Comparison of ENCODE assay signal across 25 cellular contexts in the genomic region with DNA sequence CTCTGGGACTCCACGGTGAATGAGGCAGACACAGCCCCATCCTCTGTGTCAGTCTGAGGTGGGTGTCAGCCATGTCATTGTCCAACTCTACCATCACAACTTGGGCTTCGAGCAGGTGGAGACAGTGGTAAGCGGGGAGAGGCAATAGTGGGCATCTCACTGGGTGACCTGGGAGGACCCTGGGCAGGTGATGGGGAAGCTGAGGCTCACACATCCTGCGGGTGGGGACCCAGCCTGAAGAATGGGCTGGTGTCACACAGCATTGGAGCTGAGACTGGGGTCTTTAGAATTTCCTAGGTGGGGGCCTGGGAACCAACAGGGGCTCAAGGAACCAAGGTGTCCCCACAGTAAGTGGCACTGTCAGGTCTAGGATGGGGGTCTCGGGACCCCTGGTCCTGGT. TPM values are rescaled to one million over a fixed set of nuclear protein-coding genes. Genes with fewer than 3 reads are reported as not detected.
"Had no signal": no experiment of that assay in that cellular context is flagged by ENCODE, and none has a peak within 500 bp of the region (broad histone marks: within the 10 kb centered on the region; RNA-seq: fewer than 3 reads in every experiment).

No MANE protein-coding gene starts in this region.

- H3K27ac ChIP-seq: coronary artery, hepatocyte, neutrophil, ovary, tibial artery, upper lobe of right lung had no signal

- H3K4me1 ChIP-seq: upper lobe of right lung had no signal

- H3K9me3 Mint-ChIP-seq: endodermal cell; natural killer cell treated with Interleukin-12 subunit alpha and Interleukin-12 subunit beta and Interleukin-15 and Interleukin-18, amount 100 ng/mL, for 72 hours had no signal

- H3K4me3 Mint-ChIP-seq: endodermal cell; natural killer cell treated with Interleukin-12 subunit alpha and Interleukin-12 subunit beta and Interleukin-15 and Interleukin-18, amount 100 ng/mL, for 72 hours had no signal

- H3K9me3 ChIP-seq: neutrophil, ovary, tibial artery, upper lobe of right lung had no signal

- H3K4me2 ChIP-seq: hepatocyte had no signal

- ATAC-seq: left colon; left ventricle myocardium superior; natural killer cell treated with Interleukin-12 subunit alpha and Interleukin-12 subunit beta and Interleukin-15 and Interleukin-18, amount 100 ng/mL, for 72 hours; right cardiac atrium; upper lobe of right lung had no signal

- H3K27me3 ChIP-seq: hepatocyte, ovary, tibial artery, upper lobe of right lung had no signal

- H3K36me3 ChIP-seq: neutrophil, ovary, tibial artery, upper lobe of right lung had no signal

- H2AFZ ChIP-seq: hepatocyte had no signal

- H3K27ac Mint-ChIP-seq: endodermal cell; natural killer cell treated with Interleukin-12 subunit alpha and Interleukin-12 subunit beta and Interleukin-15 and Interleukin-18, amount 100 ng/mL, for 72 hours; progenitor cell of endocrine pancreas had no signal

- H3K36me3 Mint-ChIP-seq: natural killer cell treated with Interleukin-12 subunit alpha and Interleukin-12 subunit beta and Interleukin-15 and Interleukin-18, amount 100 ng/mL, for 72 hours had no signal

- DNase-seq: effector CD4-positive, alpha-beta T cell; endodermal cell; foreskin melanocyte; head of caudate nucleus; left colon; left ventricle myocardium superior; mesenchymal stem cell; midbrain; ovary; small intestine; stimulated activated CD4-positive, alpha-beta T cell treated with anti-CD3 and anti-CD28 coated beads, Interleukin-12 subunit alpha, Interleukin-12 subunit beta, amount 100 ng/mL, for 4 hours; stimulated activated naive CD4-positive, alpha-beta T cell treated with Interleukin-2 at 50 U/mL for 16 hours; tibial artery; upper lobe of right lung had no signal

- H3K27me3 Mint-ChIP-seq: natural killer cell treated with Interleukin-12 subunit alpha and Interleukin-12 subunit beta and Interleukin-15 and Interleukin-18, amount 100 ng/mL, for 72 hours; progenitor cell of endocrine pancreas had no signal

- H3K4me3 ChIP-seq: coronary artery, hepatocyte, lung, ovary, tibial artery, upper lobe of right lung had no signal

RNA-seq across cellular contexts. Expression of a gene that starts 16.9 kb away (rescaled TPM):
- total RNA-seq: cerebellum, hepatocyte, kidney epithelial cell, left colon, left ventricle myocardium superior, progenitor cell of endocrine pancreas, upper lobe of right lung had no signal

RNA-seq across cellular contexts. Expression of a gene that starts 25.5 kb away (rescaled TPM):
- total RNA-seq: cerebellum, dermis microvascular lymphatic vessel endothelial cell, endodermal cell, hepatocyte, kidney epithelial cell, lung, progenitor cell of endocrine pancreas, temporal lobe, upper lobe of right lung had no signal
